Comparison of ENCODE assay signal across 1 cellular context in the genomic region with DNA sequence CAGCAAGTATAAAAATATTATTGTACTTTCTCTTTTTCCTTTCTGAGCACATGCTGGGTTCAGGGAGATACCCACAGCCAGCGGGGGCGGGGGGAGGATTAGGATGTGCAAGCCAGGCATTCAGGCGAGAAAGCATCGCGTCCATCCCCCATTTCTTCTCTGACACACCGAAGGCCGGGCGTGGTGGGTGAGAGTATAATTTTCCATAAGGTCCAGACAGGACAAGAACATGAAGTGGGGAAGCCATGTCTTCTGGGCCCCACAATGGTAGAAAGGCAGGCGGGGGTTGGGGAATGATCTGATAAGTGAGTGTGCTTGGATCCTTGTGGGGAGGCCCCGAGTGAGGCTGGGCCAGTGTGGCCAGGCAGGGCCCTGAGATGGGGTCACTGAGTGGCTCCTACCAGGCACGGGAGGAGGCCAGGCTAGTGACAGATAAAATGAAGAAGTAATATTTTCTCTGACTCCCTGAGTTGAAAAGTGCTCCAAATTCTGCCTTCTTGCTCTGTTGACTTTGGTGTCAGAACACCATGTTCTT.
TF ChIP-seq lines count a peak whose summit lies in the region.

No MANE protein-coding gene starts in this region.

TF ChIP-seq in HepG2, 621 proteins besides CTCF, POLR2A, EP300 and RAD21:
- no peak for TF ChIP-seq ZNF558 (CRISPR knock-in tag; IDR thresholded peaks at IDR 0.05; ENCODE audit: borderline replicate concordance)
- TF ChIP-seq, protein P1, sequence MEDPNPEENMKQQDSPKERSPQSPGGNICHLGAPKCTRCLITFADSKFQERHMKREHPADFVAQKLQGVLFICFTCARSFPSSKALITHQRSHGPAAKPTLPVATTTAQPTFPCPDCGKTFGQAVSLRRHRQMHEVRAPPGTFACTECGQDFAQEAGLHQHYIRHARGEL (CRISPR knock-in tag; IDR thresholded peaks at IDR 0.05), result no peak
- no peak for TF ChIP-seq CBFB (CRISPR knock-in tag; IDR thresholded peaks at IDR 0.05)
- 0 out of 2 replicates have a peak, but pooled peaks have one; percentile 18 for TF ChIP-seq PPARG (CRISPR knock-in tag; conservative IDR thresholded peaks at IDR 0.05)
